29 cellular contexts compared by ENCODE assay signal in the genomic region with DNA sequence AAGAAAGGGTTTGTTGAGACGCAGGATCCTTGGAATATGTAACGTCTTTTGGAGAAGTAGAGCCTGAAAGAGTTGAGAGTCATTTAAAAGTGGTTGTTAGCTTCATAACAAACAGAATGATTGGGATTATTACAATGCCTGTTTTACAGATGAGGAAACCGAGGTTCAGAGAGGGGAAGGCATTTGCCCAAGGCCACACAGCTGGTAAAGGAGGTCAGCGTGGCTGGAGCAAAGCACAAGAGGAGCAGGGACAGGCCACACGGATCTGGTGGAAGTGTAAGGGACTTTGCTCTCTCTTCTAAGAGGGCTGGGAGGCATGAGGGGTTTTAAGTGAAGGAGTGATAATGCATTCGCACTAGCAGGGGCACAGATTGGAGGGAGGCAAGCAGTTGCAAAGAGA. TPM values are rescaled to one million over a fixed set of nuclear protein-coding genes. Genes with fewer than 3 reads are reported as not detected.
"Had no signal": no experiment of that assay in that cellular context is flagged by ENCODE, and none has a peak within 500 bp of the region (broad histone marks: within the 10 kb centered on the region; RNA-seq: fewer than 3 reads in every experiment).

No MANE protein-coding gene starts in this region.

- H3K4me1 ChIP-seq: body of pancreas, Peyer's patch, SJCRH30 had no signal

- ATAC-seq: activated CD8-positive, alpha-beta T cell treated with anti-CD3 and anti-CD28 coated beads for 36 hours; activated T-cell treated with anti-CD3 and anti-CD28 coated beads, Interleukin-2, amount 50 U/mL, for 72 hours; body of pancreas had no signal

- H3K9me3 ChIP-seq: body of pancreas, MG63, Peyer's patch, SJCRH30, SK-N-SH had no signal

- H3K4me2 ChIP-seq: SK-N-SH had no signal

- H3K4me1 Mint-ChIP-seq: activated naive CD4-positive, alpha-beta T cell treated with anti-CD3 and anti-CD28 coated beads, Interleukin-2, amount 50 U/mL, for 24 hours had no signal

- H3K4me3 ChIP-seq: body of pancreas, cardiac muscle cell, MG63, Peyer's patch, SJCRH30 had no signal

- H3K4me3 Mint-ChIP-seq: activated CD8-positive, alpha-beta T cell treated with anti-CD3 and anti-CD28 coated beads for 36 hours; activated naive CD4-positive, alpha-beta T cell treated with anti-CD3 and anti-CD28 coated beads, Interleukin-2, amount 50 U/mL, for 24 hours; activated T-cell treated with anti-CD3 and anti-CD28 coated beads, Interleukin-2, amount 50 U/mL, for 72 hours had no signal

- H3K27ac ChIP-seq: body of pancreas, cardiac muscle cell, Peyer's patch, RWPE1, SJCRH30, VCaP had no signal

- H3K27ac Mint-ChIP-seq: activated CD8-positive, alpha-beta T cell treated with anti-CD3 and anti-CD28 coated beads for 36 hours; activated naive CD4-positive, alpha-beta T cell treated with anti-CD3 and anti-CD28 coated beads, Interleukin-2, amount 50 U/mL, for 24 hours; activated T-cell treated with anti-CD3 and anti-CD28 coated beads, Interleukin-2, amount 50 U/mL, for 72 hours had no signal

- DNase-seq: activated CD4-positive, CD25-positive, alpha-beta regulatory T cell; activated CD8-positive, alpha-beta memory T cell treated with anti-CD3 and anti-CD28 coated beads, Interleukin-2, amount 50 U/mL, for 4 hours; activated CD8-positive, alpha-beta T cell treated with anti-CD3 and anti-CD28 coated beads for 36 hours; activated T-cell treated with anti-CD3 and anti-CD28 coated beads, Interleukin-2, amount 50 U/mL, for 72 hours; aorta; body of pancreas; KG1; MG63; MV-4-11; NCI-H1092 treated with DMSO at 0.1 percent for 48 hours; NCI-H1417 treated with DMSO at 0.1 percent for 48 hours; NCI-H1694; NCI-H2029; NCI-H2107; NCI-H2171 treated with DMSO at 0.1 percent for 48 hours; NCI-H226; NCI-H526; NCI-H774; Peyer's patch; Right ventricle myocardium superior; SJCRH30; SK-N-SH; T-helper 1 cell had no signal

- H3K27me3 ChIP-seq: MG63, Peyer's patch, SJCRH30 had no signal

- H3K36me3 Mint-ChIP-seq: activated naive CD4-positive, alpha-beta T cell treated with anti-CD3 and anti-CD28 coated beads, Interleukin-2, amount 50 U/mL, for 24 hours had no signal

- H3K9me3 Mint-ChIP-seq: activated CD8-positive, alpha-beta T cell treated with anti-CD3 and anti-CD28 coated beads for 36 hours; activated naive CD4-positive, alpha-beta T cell treated with anti-CD3 and anti-CD28 coated beads, Interleukin-2, amount 50 U/mL, for 24 hours; activated T-cell treated with anti-CD3 and anti-CD28 coated beads, Interleukin-2, amount 50 U/mL, for 72 hours had no signal

- H3K36me3 ChIP-seq: cardiac muscle cell, MG63, Peyer's patch, SJCRH30 had no signal

RNA-seq across cellular contexts. Expression of a gene that starts 42.0 kb away (rescaled TPM):
- total RNA-seq: activated CD8-positive, alpha-beta T cell treated with anti-CD3 and anti-CD28 coated beads for 36 hours; activated T-cell treated with anti-CD3 and anti-CD28 coated beads, Interleukin-2, amount 50 U/mL, for 72 hours; aorta; body of pancreas; NCI-H460; Peyer's patch; T-helper 2 cell treated with Interferon-gamma antibody and Interleukin-4, amounts not matched to agents 100 ng/mL and 5 ng/mL, for 36 hours had no signal
- polyA plus RNA-seq: SK-N-SH had no signal
